In genomic region chr9:133342570-133342969, GRCh38 we compare ENCODE assay signal across 2 cellular contexts.
TF ChIP-seq lines count a peak whose summit lies in the region.

No MANE protein-coding gene starts in this region.

TF ChIP-seq in HepG2, 621 proteins besides CTCF, POLR2A, EP300 and RAD21:
- TF ChIP-seq RBFOX2 (IDR thresholded peaks at IDR 0.05; ENCODE audit: low read depth, low read length): 0 out of 2 replicates have a peak, but pooled peaks have one; percentile 33
- 0 out of 2 replicates have a peak, but pooled peaks have one; percentile 39 for TF ChIP-seq ZSCAN31 (CRISPR knock-in tag; IDR thresholded peaks at IDR 0.05; ENCODE audit: low read depth)
- TF ChIP-seq HNRNPL (IDR thresholded peaks at IDR 0.05; ENCODE audit: low read depth, low read length): 0 out of 2 replicates have a peak, but pooled peaks have one; percentile 26
- no peak for TF ChIP-seq MBNL3 (CRISPR knock-in tag; conservative IDR thresholded peaks at IDR 0.05)
- TF ChIP-seq ZNF878 (CRISPR knock-in tag; IDR thresholded peaks at IDR 0.05): no peak
- no peak for TF ChIP-seq SOX5 (CRISPR knock-in tag; IDR thresholded peaks at IDR 0.05; ENCODE audit: borderline replicate concordance)
- peak; percentile 21; the same call in 1 of the 2 replicates for TF ChIP-seq STAG1 (CRISPR knock-in tag; IDR thresholded peaks at IDR 0.05)
- peak; percentile 28; the same call in 1 of the 2 replicates for TF ChIP-seq PATZ1 (CRISPR knock-in tag; IDR thresholded peaks at IDR 0.05)
- TF ChIP-seq SNAPC5 (CRISPR knock-in tag; IDR thresholded peaks at IDR 0.05; ENCODE audit: borderline replicate concordance): no peak
- no peak for TF ChIP-seq FOXA1 (IDR thresholded peaks at IDR 0.05)
- no peak for TF ChIP-seq FOXA1 (CRISPR knock-in tag; IDR thresholded peaks at IDR 0.05)
TF ChIP-seq in HepG2: peak in this region for 5.

TF ChIP-seq in GM12891, 5 proteins besides CTCF, POLR2A, EP300 and RAD21:
- no peak for TF ChIP-seq SPI1 (IDR thresholded peaks at IDR 0.05; ENCODE audit: low read depth, low read length)
- TF ChIP-seq PAX5 (IDR thresholded peaks at IDR 0.05; ENCODE audit: insufficient read depth, low read length, severe bottlenecking): no peak
- TF ChIP-seq POLR2AphosphoS5 (IDR thresholded peaks at IDR 0.05; ENCODE audit: low read depth, low read length): no peak
- TF ChIP-seq TAF1 (IDR thresholded peaks at IDR 0.05; ENCODE audit: low read depth, low read length): no peak
- TF ChIP-seq POU2F2 (IDR thresholded peaks at IDR 0.05; ENCODE audit: low read depth, low read length): no peak
